In the genomic region with DNA sequence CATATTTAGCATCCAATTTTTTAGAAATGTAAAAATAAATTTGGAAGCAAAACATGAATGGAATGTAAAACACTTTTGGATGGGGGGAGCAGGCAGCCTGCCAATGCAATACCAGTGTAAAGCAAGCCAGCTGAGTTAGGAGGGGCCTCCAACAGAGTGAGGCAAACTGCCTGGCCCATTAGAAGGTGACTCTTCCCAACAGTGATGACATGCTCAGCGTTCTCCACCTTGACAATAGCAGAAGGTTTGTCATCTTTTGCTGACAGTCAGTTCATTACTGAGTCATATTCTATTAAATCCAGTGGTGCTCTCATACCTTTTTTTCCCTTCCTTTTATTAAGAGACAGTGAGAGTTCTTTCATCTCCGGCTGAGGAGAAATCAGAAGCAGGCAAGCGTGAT, we compare ENCODE assay signal across 15 cellular contexts. TPM values are rescaled to one million over a fixed set of nuclear protein-coding genes. Genes with fewer than 3 reads are reported as not detected.
DNase-seq lines count a peak whose midpoint lies in the region; ATAC-seq and FAIRE-seq lines count a peak whose summit lies in the region.
"Had no signal": no experiment of that assay in that cellular context is flagged by ENCODE, and none has a peak within 500 bp of the region (broad histone marks: within the 10 kb centered on the region; RNA-seq: fewer than 3 reads in every experiment).

No MANE protein-coding gene starts in this region.

- no peak for FAIRE-seq in urothelium cell line (lab: Jason Lieb, UNC)

- H3K4me1 Mint-ChIP-seq in activated T-cell treated with anti-CD3 and anti-CD28 coated beads, Interleukin-2, amount 50 U/mL, for 4 hours (ENCODE audit: low read depth) = no peaks in the 10 kb centered on the region
- H3K4me1 Mint-ChIP-seq: activated CD4-positive, alpha-beta T cell treated with anti-CD3 and anti-CD28 coated beads, Interleukin-2, amount 10 ng/mL, durations not matched to agents 24 days and 14 days had no signal

- no peak overlapping the region for H3K9ac ChIP-seq in SK-N-MC (ENCODE audit: insufficient read length)

- peak overlapping the region; percentile 75; the same call in 1 of the 2 replicates for H3K27ac ChIP-seq in SK-N-MC
- H3K27ac ChIP-seq: ovary had no signal

- peak; percentile 46 for ATAC-seq in Right ventricle myocardium superior (ENCODE audit: poor library complexity)
- ATAC-seq in HG02610 (IDR thresholded peaks at IDR 0.05; ENCODE audit: unreplicated experiment) = no peak
- ATAC-seq in activated T-cell treated with anti-CD3 and anti-CD28 coated beads, Interleukin-2, amount 50 U/mL, for 4 hours = no peak
- ATAC-seq in HG03378 (IDR thresholded peaks at IDR 0.05; ENCODE audit: unreplicated experiment) = no peak

- no peaks in the 10 kb centered on the region for H3K36me3 ChIP-seq in SK-N-MC (ENCODE audit: insufficient read depth, low read length)
- H3K36me3 ChIP-seq: HAP-1, ovary had no signal

- H3K4me3 ChIP-seq in SK-N-MC = peak overlapping the region; percentile 11; the same call in 1 of the 2 replicates
- H3K4me3 ChIP-seq: HAP-1, ovary had no signal

- H3K4me3 Mint-ChIP-seq in activated T-cell treated with anti-CD3 and anti-CD28 coated beads, Interleukin-2, amount 50 U/mL, for 4 hours = no peak overlapping the region
- H3K4me3 Mint-ChIP-seq: activated CD4-positive, alpha-beta T cell treated with anti-CD3 and anti-CD28 coated beads, Interleukin-2, amount 10 ng/mL, durations not matched to agents 24 days and 14 days had no signal

- no peaks in the 10 kb centered on the region for H3K36me3 Mint-ChIP-seq in activated T-cell treated with anti-CD3 and anti-CD28 coated beads, Interleukin-2, amount 50 U/mL, for 4 hours (ENCODE audit: insufficient read depth)

- intact Hi-C loops in Right ventricle myocardium superior (cut with DNase I) = no loop called here
- intact Hi-C loops in cardiac septum (cut with DNase I) = no loop called here

- H3K9me3 Mint-ChIP-seq in activated T-cell treated with anti-CD3 and anti-CD28 coated beads, Interleukin-2, amount 50 U/mL, for 4 hours = no peaks in the 10 kb centered on the region
- H3K9me3 Mint-ChIP-seq: activated CD4-positive, alpha-beta T cell treated with anti-CD3 and anti-CD28 coated beads, Interleukin-2, amount 10 ng/mL, durations not matched to agents 24 days and 14 days had no signal

- no peaks in the 10 kb centered on the region for H3K9me3 ChIP-seq in SK-N-MC (ENCODE audit: low read depth, low read length)
- H3K9me3 ChIP-seq: HAP-1, ovary had no signal

- no peak for DNase-seq in Right ventricle myocardium superior
- no peak for DNase-seq in cardiac septum (ENCODE audit: low spot score)
- no peak for DNase-seq in SK-N-MC (ENCODE audit: low read depth, low spot score)
- peak; percentile 52 for DNase-seq in fibroblast of gingiva (ENCODE audit: low read depth)
- DNase-seq in urothelium cell line (ENCODE audit: low spot score) = peak; percentile 26
- DNase-seq in activated T-cell treated with anti-CD3 and anti-CD28 coated beads, Interleukin-2, amount 50 U/mL, for 4 hours = no peak
- DNase-seq: activated CD4-positive, alpha-beta T cell treated with anti-CD3 and anti-CD28 coated beads, Interleukin-2, amount 10 ng/mL, durations not matched to agents 24 days and 14 days; amniotic stem cell; foreskin melanocyte; MM.1S; NCI-H446 treated with DMSO at 0.1 percent for 48 hours had no signal

- H3K27me3 Mint-ChIP-seq in activated T-cell treated with anti-CD3 and anti-CD28 coated beads, Interleukin-2, amount 50 U/mL, for 4 hours (ENCODE audit: low read depth) = peaks cover 17% of the 10 kb centered on the region

RNA-seq across cellular contexts. Expression of gene EXO1, which starts 19.4 kb away (rescaled TPM):
- total RNA-seq in Right ventricle myocardium superior (0.62 TPM), cardiac septum (0.40 TPM)
- total RNA-seq in activated T-cell treated with anti-CD3 and anti-CD28 coated beads, Interleukin-2, amount 50 U/mL, for 4 hours = 10 to 100 TPM; 24.0 to 36.1 (median 25.5) TPM

Comparison
In these comparisons a context has a peak if more than half of its experiments do, and no peak if none do; other contexts are left out.
1. DNase-seq: peak in fibroblast of gingiva (single experiment) and urothelium cell line (single experiment); none in Right ventricle myocardium superior (single experiment), cardiac septum (single experiment), SK-N-MC (single experiment) and activated T-cell treated with anti-CD3 and anti-CD28 coated beads, Interleukin-2, amount 50 U/mL, for 4 hours (single experiment).
2. RNA of gene EXO1, which starts 19.4 kb away (total RNA-seq): 24.0 to 36.1 TPM in activated T-cell treated with anti-CD3 and anti-CD28 coated beads, Interleukin-2, amount 50 U/mL, for 4 hours; 0.62 TPM in Right ventricle myocardium superior (single experiment) and 0.40 TPM in cardiac septum (single experiment); every median in the first group is over 10 times any median in the second.